In genomic region chr1:2233997-2234761, GRCh38 we compare ENCODE assay signal across 9 cellular contexts. TPM values are rescaled to one million over a fixed set of nuclear protein-coding genes. Genes with fewer than 3 reads are reported as not detected.
DNase-seq lines count a peak whose midpoint lies in the region; ATAC-seq and TF ChIP-seq lines count a peak whose summit lies in the region.
"Had no signal": no experiment of that assay in that cellular context is flagged by ENCODE, and none has a peak within 500 bp of the region (broad histone marks: within the 10 kb centered on the region; RNA-seq: fewer than 3 reads in every experiment).

No MANE protein-coding gene starts in this region.

- peaks cover 35% of the 10 kb centered on the region for H3K27me3 Mint-ChIP-seq in glutamatergic neuron (ENCODE audit: unreplicated experiment)

- H3K9me3 ChIP-seq in Peyer's patch (no peaks in the 10 kb centered on the region), SJCRH30 (replicated peaks) (no peaks in the 10 kb centered on the region)

- DNase-seq in GM13977 (ENCODE audit: low spot score) (peak; percentile 72), Peyer's patch (peak; percentile 75 to 93 (median 79)), glutamatergic neuron (no peak), posterior cingulate gyrus (peak in 8 of 10 donors; percentile 49 to 94 (median 70)), NCI-H446 treated with DMSO at 0.1 percent for 48 hours (lab: John Stamatoyannopoulos, UW) (no peak), SJCRH30 (no peak)
- DNase-seq in activated naive CD4-positive, alpha-beta T cell treated with anti-CD3 and anti-CD28 coated beads, Interleukin-2, amount 50 U/mL, for 72 hours (ENCODE audit: low spot score in 2 of 2) = peak in 1 of 2 donors; percentile 65

- in situ Hi-C loops in GM13977 (cut with MboI; ENCODE audit: low pct_unique_long_range_greater_than_20kb, low sequenced_read_pairs, unreplicated experiment) = no loop called here

- intact Hi-C loops in posterior cingulate gyrus (cut with DNase I) = loop anchor here (5.0 kb wide), 1 partner anchor 78 kb away; no protein-coding TSS in a partner anchor

- no peak for TF ChIP-seq CTCF in GM13977 (IDR thresholded peaks at IDR 0.05; ENCODE audit: extremely low read depth, insufficient read depth, missing control alignments)
- no peak for TF ChIP-seq CTCF in Peyer's patch (IDR thresholded peaks at IDR 0.05)
- TF ChIP-seq CTCF in glutamatergic neuron (IDR thresholded peaks at IDR 0.05; ENCODE audit: partially characterized antibody, unreplicated experiment) = no peak

- H3K4me3 ChIP-seq in Peyer's patch = peak overlapping the region; percentile 7 to 69 (median 32)
- no peak overlapping the region for H3K4me3 ChIP-seq in SJCRH30

- H3K27me3 ChIP-seq in Peyer's patch (no peaks in the 10 kb centered on the region), SJCRH30 (no peaks in the 10 kb centered on the region)

- no peaks in the 10 kb centered on the region for H3K9me3 Mint-ChIP-seq in activated naive CD4-positive, alpha-beta T cell treated with anti-CD3 and anti-CD28 coated beads, Interleukin-2, amount 50 U/mL, for 72 hours
- peaks cover 42% of the 10 kb centered on the region for H3K9me3 Mint-ChIP-seq in glutamatergic neuron (ENCODE audit: unreplicated experiment)

- H3K4me3 Mint-ChIP-seq in glutamatergic neuron (ENCODE audit: unreplicated experiment) = peak overlapping the region; percentile 99

- H3K4me1 Mint-ChIP-seq in glutamatergic neuron (ENCODE audit: low read depth, unreplicated experiment) = peaks cover 41% of the 10 kb centered on the region

- ATAC-seq in activated naive CD4-positive, alpha-beta T cell treated with anti-CD3 and anti-CD28 coated beads, Interleukin-2, amount 50 U/mL, for 72 hours = peak; percentile 48 to 51
- no peak for ATAC-seq in HG03439 (IDR thresholded peaks at IDR 0.05; ENCODE audit: unreplicated experiment)

- H3K27ac ChIP-seq in Peyer's patch (peak overlapping the region; percentile 72 to 89 (median 86)), SJCRH30 (no peak overlapping the region)
- H3K27ac ChIP-seq: KMS-11 had no signal

- peak in 1 of 2 donors; percentile 22 for TF ChIP-seq POLR2A in Peyer's patch (IDR thresholded peaks at IDR 0.05)

- H3K4me1 ChIP-seq in Peyer's patch = peaks cover 16 to 93% (median 71%) of the 10 kb centered on the region in 4 donors
- H3K4me1 ChIP-seq in SJCRH30 = peaks cover 18% of the 10 kb centered on the region

- H3K36me3 ChIP-seq in Peyer's patch (no peaks in the 10 kb centered on the region), SJCRH30 (no peaks in the 10 kb centered on the region)

- H3K36me3 Mint-ChIP-seq in activated naive CD4-positive, alpha-beta T cell treated with anti-CD3 and anti-CD28 coated beads, Interleukin-2, amount 50 U/mL, for 72 hours = peaks cover 29 to 30% of the 10 kb centered on the region in 2 donors
- H3K36me3 Mint-ChIP-seq in glutamatergic neuron (ENCODE audit: unreplicated experiment) = no peaks in the 10 kb centered on the region

- peak overlapping the region; percentile 79 to 92 for H3K27ac Mint-ChIP-seq in activated naive CD4-positive, alpha-beta T cell treated with anti-CD3 and anti-CD28 coated beads, Interleukin-2, amount 50 U/mL, for 72 hours
- H3K27ac Mint-ChIP-seq in glutamatergic neuron (ENCODE audit: unreplicated experiment) = peak overlapping the region; percentile 95

RNA-seq across cellular contexts. Expression of gene SKI, which starts 6.1 kb away (rescaled TPM):
- total RNA-seq in Peyer's patch (10 to 100 TPM; 20.1 to 41.5 (median 37.1) TPM), glutamatergic neuron (ENCODE audit: unreplicated experiment) (143 TPM)
- 10 to 100 TPM; 26.6 to 43.8 TPM for total RNA-seq in activated naive CD4-positive, alpha-beta T cell treated with anti-CD3 and anti-CD28 coated beads, Interleukin-2, amount 50 U/mL, for 72 hours
- 12.8 and 13.1 TPM in 2 replicates for total RNA-seq in SJCRH30 (2014; rRNA removed; shearing (Covaris generic))

RNA-seq across cellular contexts. Expression of gene FAAP20, which starts 39.6 kb away (rescaled TPM):
- total RNA-seq in Peyer's patch (10 to 100 TPM; 16.5 to 31.2 (median 25.4) TPM), glutamatergic neuron (ENCODE audit: unreplicated experiment) (111 TPM)
- 10 to 100 TPM; 59.1 to 66.9 TPM for total RNA-seq in activated naive CD4-positive, alpha-beta T cell treated with anti-CD3 and anti-CD28 coated beads, Interleukin-2, amount 50 U/mL, for 72 hours
- 58.0 and 61.7 TPM in 2 replicates for total RNA-seq in SJCRH30 (2014; rRNA removed; shearing (Covaris generic))

Comparison
In these comparisons a context has a peak if more than half of its experiments do, and no peak if none do; other contexts are left out.
1. DNase-seq: peak in GM13977 (single experiment), Peyer's patch (3 of 3) and posterior cingulate gyrus (8 of 10); none in glutamatergic neuron (single experiment), NCI-H446 treated with DMSO at 0.1 percent for 48 hours (single experiment) and SJCRH30 (0 of 2).